ENCODE assay signal across 1 cellular context in genomic region chr9:108860354-108860753, GRCh38.
A peak's percentile ranks its signal among the peaks of the same experiment; 100 is the strongest.
TF ChIP-seq lines count a peak whose summit lies in the region.

No MANE protein-coding gene starts in this region.

TF ChIP-seq in H1, 55 proteins besides CTCF, POLR2A, EP300 and RAD21:
- no peak for TF ChIP-seq CREB1 (IDR thresholded peaks at IDR 0.05)
- peak; percentile 74; the same call in 1 of the 2 replicates for TF ChIP-seq CEBPB (IDR thresholded peaks at IDR 0.05; ENCODE audit: low read depth, low read length)
